In the genomic region with DNA sequence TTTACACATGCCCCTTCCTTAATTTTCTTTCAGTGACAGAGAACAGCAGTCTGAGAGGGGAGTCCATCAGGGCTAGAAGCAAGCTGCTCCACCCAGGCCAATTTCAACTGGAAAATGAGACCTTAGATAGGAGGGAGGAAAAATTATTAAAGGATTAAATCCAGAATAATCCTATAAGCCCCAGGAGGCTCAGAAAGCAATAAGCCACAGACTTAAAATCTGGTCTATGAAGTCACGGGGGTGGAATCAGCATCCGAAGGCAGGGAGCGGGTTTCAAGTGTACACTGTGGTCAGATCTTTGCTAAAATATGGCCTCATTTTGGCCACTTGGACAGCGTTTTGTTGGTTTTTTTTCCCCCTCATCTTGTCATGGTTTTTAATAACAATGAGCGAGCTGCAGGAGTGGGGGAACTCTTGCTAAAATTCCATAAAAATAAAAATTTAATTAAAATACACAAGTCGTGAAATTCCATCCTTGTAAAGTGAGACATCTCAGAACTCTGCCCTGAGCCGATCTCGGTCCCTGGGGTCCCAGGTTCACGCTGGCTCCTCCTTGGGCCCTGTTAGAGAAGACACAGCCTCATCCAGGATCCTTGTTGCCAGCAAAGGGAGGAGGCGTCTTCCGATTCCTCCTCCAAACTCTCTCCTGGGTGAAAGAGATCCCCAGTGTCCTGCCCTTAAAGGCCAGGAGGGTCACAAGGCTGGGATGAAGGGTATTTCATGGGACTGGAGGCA, we compare ENCODE assay signal across 22 cellular contexts. TPM values are rescaled to one million over a fixed set of nuclear protein-coding genes. Genes with fewer than 3 reads are reported as not detected.
"Had no signal": no experiment of that assay in that cellular context is flagged by ENCODE, and none has a peak within 500 bp of the region (broad histone marks: within the 10 kb centered on the region; RNA-seq: fewer than 3 reads in every experiment).

No MANE protein-coding gene starts in this region.

- H3K9ac ChIP-seq: parathyroid adenoma had no signal

- H3K27me3 Mint-ChIP-seq: activated naive CD4-positive, alpha-beta T cell treated with anti-CD3 and anti-CD28 coated beads, Interleukin-2, amount 50 U/mL, for 24 hours had no signal

- H3K4me3 Mint-ChIP-seq: activated naive CD4-positive, alpha-beta T cell treated with anti-CD3 and anti-CD28 coated beads, Interleukin-2, amount 50 U/mL, for 24 hours; memory B cell; naive thymus-derived CD4-positive, alpha-beta T cell had no signal

- H3K79me2 ChIP-seq: parathyroid adenoma had no signal

- H3K36me3 Mint-ChIP-seq: activated naive CD4-positive, alpha-beta T cell treated with anti-CD3 and anti-CD28 coated beads, Interleukin-2, amount 50 U/mL, for 24 hours; naive thymus-derived CD4-positive, alpha-beta T cell had no signal

- H3K4me1 Mint-ChIP-seq: activated naive CD4-positive, alpha-beta T cell treated with anti-CD3 and anti-CD28 coated beads, Interleukin-2, amount 50 U/mL, for 24 hours; naive thymus-derived CD4-positive, alpha-beta T cell had no signal

- H3K27ac ChIP-seq: parathyroid adenoma, tibial artery, vagina had no signal

- H2AFZ ChIP-seq: parathyroid adenoma had no signal

- H3K4me1 ChIP-seq: breast epithelium, parathyroid adenoma had no signal

- H3K36me3 ChIP-seq: ascending aorta, breast epithelium, tibial artery, vagina had no signal

- H3K27me3 ChIP-seq: ascending aorta, breast epithelium, tibial artery, vagina had no signal

- DNase-seq: activated CD4-positive, alpha-beta T cell treated with anti-CD3 and anti-CD28 coated beads, Interleukin-2, amount 50 U/mL, for 1 hour; activated CD8-positive, alpha-beta memory T cell treated with anti-CD3 and anti-CD28 coated beads, Interleukin-2, amount 50 U/mL, for 48 hours; activated effector memory CD4-positive, alpha-beta T cell treated with anti-CD3 and anti-CD28 coated beads, Interleukin-2, amount 50 U/mL, for 16 hours; activated T-cell treated with anti-CD3 and anti-CD28 coated beads, Interleukin-2, amount 50 U/mL, for 48 hours; cerebellar nuclear complex; cortex of kidney; erythroblast; kidney glomerular epithelial cell; mucosa of descending colon; naive thymus-derived CD4-positive, alpha-beta T cell; stimulated activated CD4-positive, alpha-beta T cell treated with anti-CD3 and anti-CD28 coated beads, Interleukin-2, amount 100 ng/mL, for 24 hours; stimulated activated naive CD4-positive, alpha-beta T cell treated with Interleukin-2 at 50 U/mL for 16 hours; substantia nigra; T1000; tibial artery had no signal

- H3K9me3 ChIP-seq: ascending aorta, breast epithelium, mucosa of descending colon, tibial artery, vagina had no signal

- ATAC-seq: activated CD4-positive, CD25-positive, alpha-beta regulatory T cell treated with anti-CD3 and anti-CD28 coated beads, Interleukin-2, amount 50 U/mL, for 24 hours; mucosa of descending colon; naive thymus-derived CD4-positive, alpha-beta T cell had no signal

- H3K9me3 Mint-ChIP-seq: activated naive CD4-positive, alpha-beta T cell treated with anti-CD3 and anti-CD28 coated beads, Interleukin-2, amount 50 U/mL, for 24 hours; memory B cell; naive thymus-derived CD4-positive, alpha-beta T cell had no signal

- H3K4me3 ChIP-seq: ascending aorta, breast epithelium, mucosa of descending colon, tibial artery, vagina had no signal

- H3K27ac Mint-ChIP-seq: activated naive CD4-positive, alpha-beta T cell treated with anti-CD3 and anti-CD28 coated beads, Interleukin-2, amount 50 U/mL, for 24 hours; memory B cell; naive thymus-derived CD4-positive, alpha-beta T cell had no signal

RNA-seq across cellular contexts. Expression of gene ETV4, which starts 51.7 kb away (rescaled TPM):
- total RNA-seq: ascending aorta had no signal
- polyA plus RNA-seq: naive thymus-derived CD4-positive, alpha-beta T cell had no signal
